17 cellular contexts compared by ENCODE assay signal in the genomic region with DNA sequence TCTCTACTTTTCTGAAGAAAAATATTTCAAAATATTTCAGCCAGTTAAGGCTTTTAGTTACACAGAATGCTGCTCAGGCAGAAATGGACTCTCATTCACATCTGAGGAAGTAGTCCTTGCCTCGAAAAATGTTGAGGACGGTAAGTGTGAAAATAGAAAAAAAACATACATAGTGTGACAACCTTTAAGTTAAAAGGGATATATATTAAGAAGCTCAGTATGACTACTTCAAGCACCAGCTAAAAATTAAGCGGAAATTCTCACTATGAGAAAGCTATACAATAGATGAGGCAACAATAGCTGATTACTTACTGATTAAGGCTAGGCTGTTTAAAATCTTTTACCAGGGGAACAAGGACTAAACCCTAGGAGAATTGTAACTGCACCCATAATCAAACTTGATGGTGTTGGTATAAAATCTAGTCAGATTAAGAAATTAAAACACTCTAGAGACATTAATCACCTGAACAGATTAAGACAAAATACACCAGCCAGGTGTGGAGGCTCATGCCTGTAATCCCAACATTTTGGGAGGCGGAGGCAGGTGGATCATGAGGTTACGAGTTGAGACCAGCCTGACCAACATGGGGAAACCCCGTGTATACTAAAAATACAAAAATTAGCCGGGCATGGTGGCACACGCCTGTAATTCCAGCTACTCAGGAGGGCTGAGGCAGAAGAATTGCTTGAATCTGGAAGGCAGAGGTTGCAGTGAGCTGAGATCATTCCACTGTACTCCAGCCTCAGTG. TPM values are rescaled to one million over a fixed set of nuclear protein-coding genes. Genes with fewer than 3 reads are reported as not detected.
DNase-seq lines count a peak whose midpoint lies in the region; ATAC-seq, FAIRE-seq and TF ChIP-seq lines count a peak whose summit lies in the region.
"Had no signal": no experiment of that assay in that cellular context is flagged by ENCODE, and none has a peak within 500 bp of the region (broad histone marks: within the 10 kb centered on the region; RNA-seq: fewer than 3 reads in every experiment).

No MANE protein-coding gene starts in this region.

- no peak for ATAC-seq in activated naive CD8-positive, alpha-beta T cell treated with anti-CD3 and anti-CD28 coated beads, Interleukin-2, amount 10 ng/mL, durations not matched to agents 7 days and 5 days (ENCODE audit: low read depth)
- no peak for ATAC-seq in naive thymus-derived CD4-positive, alpha-beta T cell
- no peak for ATAC-seq in HG02938 (IDR thresholded peaks at IDR 0.05; ENCODE audit: unreplicated experiment)

- H4K20me1 ChIP-seq in H9 (ENCODE audit: control insufficient read depth, insufficient read depth, insufficient read length): no peaks in the 10 kb centered on the region

- no peaks in the 10 kb centered on the region for H3K23me2 ChIP-seq in H9 (ENCODE audit: insufficient read length, low read depth, low read length, poor library complexity, severe bottlenecking)

- no peak overlapping the region for H2BK15ac ChIP-seq in H9 (ENCODE audit: low read depth, low read length)

- no peak overlapping the region for H3K14ac ChIP-seq in H9 (ENCODE audit: insufficient read depth, low read length)

- no peak overlapping the region for H3K4me2 ChIP-seq in H9 (ENCODE audit: insufficient read depth, insufficient read length, low read length)

- no peak overlapping the region for H2BK20ac ChIP-seq in H9 (ENCODE audit: low read depth, low read length, poor library complexity, severe bottlenecking)

- no peak overlapping the region for H4K8ac ChIP-seq in H9 (replicated peaks; ENCODE audit: insufficient read length, low read depth, low read length)

- no peak overlapping the region for H3K18ac ChIP-seq in H9 (ENCODE audit: insufficient read length, low read depth, low read length)

- H3K4ac ChIP-seq in H9 (ENCODE audit: low read depth, low read length): no peak overlapping the region

- no peak for DNase-seq in CD4-positive, alpha-beta memory T cell
- DNase-seq in H9 (no peak), RCC 7860 (ENCODE audit: low spot score) (no peak), hepatic stellate cell (ENCODE audit: low spot score) (no peak), DMS153 (lab: John Stamatoyannopoulos, UW) (no peak)
- DNase-seq in activated naive CD8-positive, alpha-beta T cell treated with anti-CD3 and anti-CD28 coated beads, Interleukin-2, amount 10 ng/mL, durations not matched to agents 7 days and 5 days: no peak
- DNase-seq in naive thymus-derived CD4-positive, alpha-beta T cell: no peak
- DNase-seq: SJCRH30; stimulated activated CD4-positive, alpha-beta T cell treated with anti-CD3 and anti-CD28 coated beads, Interleukin-2, amount 100 ng/mL, for 48 hours; stimulated activated CD8-positive, alpha-beta memory T cell treated with anti-CD3 and anti-CD28 coated beads, Interleukin-4, amount 100 ng/mL, for 48 hours had no signal

- H2BK120ac ChIP-seq in H9 (ENCODE audit: low read depth, low read length, poor library complexity, severe bottlenecking): no peak overlapping the region

- H2AFZ ChIP-seq in H9 (ENCODE audit: low read length): no peak overlapping the region

- WGBS in H9 (ENCODE audit: extremely low coverage, insufficient read length, low lambda C conversion rate): no CpG with 5 or more reads among the region's 8 CpGs

- H3K36me3 Mint-ChIP-seq in CD4-positive, alpha-beta memory T cell: peaks cover 54 to 84% of the 10 kb centered on the region in 2 donors
- H3K36me3 Mint-ChIP-seq in H9 (ENCODE audit: insufficient read depth in 1 of 3, low read depth in 3 of 3): peaks cover 55 to 92% (median 80%) of the 10 kb centered on the region in 3 experiments
- H3K36me3 Mint-ChIP-seq in activated naive CD8-positive, alpha-beta T cell treated with anti-CD3 and anti-CD28 coated beads, Interleukin-2, amount 10 ng/mL, durations not matched to agents 7 days and 5 days: peaks cover 37% of the 10 kb centered on the region
- H3K36me3 Mint-ChIP-seq in naive thymus-derived CD4-positive, alpha-beta T cell: peaks cover 13 to 58% (median 38%) of the 10 kb centered on the region in 5 donors

- peaks cover 6% of the 10 kb centered on the region for H3K79me1 ChIP-seq in H9 (ENCODE audit: insufficient read depth, low read depth, low read length, poor library complexity, severe bottlenecking)

- TF ChIP-seq CTCF in H9 (conservative IDR thresholded peaks at IDR 0.05): no peak

- H4K5ac ChIP-seq in H9 (ENCODE audit: insufficient read length, low read depth, low read length): no peak overlapping the region

- no peak overlapping the region for H2BK5ac ChIP-seq in H9 (ENCODE audit: insufficient read length, low read length)

- H3K4me1 Mint-ChIP-seq in CD4-positive, alpha-beta memory T cell: peaks cover 38 to 77% (median 62%) of the 10 kb centered on the region in 4 donors
- peaks cover 30 to 56% of the 10 kb centered on the region in 2 experiments for H3K4me1 Mint-ChIP-seq in H9
- peaks cover 30% of the 10 kb centered on the region for H3K4me1 Mint-ChIP-seq in activated naive CD8-positive, alpha-beta T cell treated with anti-CD3 and anti-CD28 coated beads, Interleukin-2, amount 10 ng/mL, durations not matched to agents 7 days and 5 days
- H3K4me1 Mint-ChIP-seq in naive thymus-derived CD4-positive, alpha-beta T cell: peaks cover 36 to 86% (median 67%) of the 10 kb centered on the region in 7 donors

- no peak overlapping the region for H4K91ac ChIP-seq in H9 (ENCODE audit: insufficient read length, low read depth, low read length)

- POLR2A ChIA-PET in CD4-positive, alpha-beta memory T cell (lab: Charles Lee; ENCODE audit: partially characterized antibody): interaction anchor here (0.6 to 2.2 kb wide), 9 partner anchors 11 to 873 kb away, joined by 3 to 14 read pairs (median 4); no protein-coding TSS in a partner anchor
- POLR2A ChIA-PET in activated naive CD8-positive, alpha-beta T cell treated with anti-CD3 and anti-CD28 coated beads, Interleukin-2, amount 10 ng/mL, durations not matched to agents 7 days and 5 days (lab: Charles Lee): interaction anchor here (0.7 kb wide), 1 partner anchor 24 kb away, joined by 4 read pairs; no protein-coding TSS in a partner anchor
- POLR2A ChIA-PET in naive thymus-derived CD4-positive, alpha-beta T cell (lab: Charles Lee): interaction anchor here (0.7 to 2.0 kb wide), 5 partner anchors 13 to 53 kb away, joined by 3 to 5 read pairs (median 4); no protein-coding TSS in a partner anchor

- H3K4me3 Mint-ChIP-seq in CD4-positive, alpha-beta memory T cell: peak overlapping the region; percentile 14 to 74 (median 58)
- no peak overlapping the region for H3K4me3 Mint-ChIP-seq in H9
- H3K4me3 Mint-ChIP-seq in activated naive CD8-positive, alpha-beta T cell treated with anti-CD3 and anti-CD28 coated beads, Interleukin-2, amount 10 ng/mL, durations not matched to agents 7 days and 5 days: peak overlapping the region; percentile 25
- peak overlapping the region in 9 of 10 donors; percentile 31 to 72 (median 56) for H3K4me3 Mint-ChIP-seq in naive thymus-derived CD4-positive, alpha-beta T cell

- no peak for FAIRE-seq in RCC 7860 (lab: Jason Lieb, UNC)
- FAIRE-seq: endothelial cell of umbilical vein had no signal

- no peak overlapping the region for H2BK12ac ChIP-seq in H9 (ENCODE audit: insufficient read length, low read depth, low read length)

- no peak overlapping the region for H3K9ac ChIP-seq in H9 (ENCODE audit: extremely low read depth, insufficient read length, low read length)
- H3K9ac ChIP-seq: BLaER1 treated with 17β-estradiol and CSF1 and Interleukin-3, amounts not matched to agents 10 nM and 100 nM had no signal

- CTCF ChIA-PET in CD4-positive, alpha-beta memory T cell (lab: Charles Lee; ENCODE audit: partially characterized antibody): interaction anchor here (0.7 to 2.2 kb wide), 6 partner anchors 16 to 68 kb away, joined by 3 to 7 read pairs (median 3); no protein-coding TSS in a partner anchor
- CTCF ChIA-PET in naive thymus-derived CD4-positive, alpha-beta T cell (lab: Charles Lee): interaction anchor here (0.7 kb wide), 1 partner anchor 200 kb away, joined by 4 read pairs; no protein-coding TSS in a partner anchor

- H3K27me3 Mint-ChIP-seq in CD4-positive, alpha-beta memory T cell: no peaks in the 10 kb centered on the region
- no peaks in the 10 kb centered on the region for H3K27me3 Mint-ChIP-seq in H9 (ENCODE audit: low read depth)
- no peaks in the 10 kb centered on the region for H3K27me3 Mint-ChIP-seq in activated naive CD8-positive, alpha-beta T cell treated with anti-CD3 and anti-CD28 coated beads, Interleukin-2, amount 10 ng/mL, durations not matched to agents 7 days and 5 days
- no peaks in the 10 kb centered on the region for H3K27me3 Mint-ChIP-seq in naive thymus-derived CD4-positive, alpha-beta T cell

- H3K9me3 ChIP-seq in CD4-positive, alpha-beta memory T cell (ENCODE audit: control insufficient read depth in 1 of 2, low read length in 2 of 2): no peaks in the 10 kb centered on the region
- no peaks in the 10 kb centered on the region for H3K9me3 ChIP-seq in H9 (ENCODE audit: control insufficient read depth, low read depth, low read length)
- no peaks in the 10 kb centered on the region for H3K9me3 ChIP-seq in naive thymus-derived CD4-positive, alpha-beta T cell (ENCODE audit: control insufficient read depth in 2 of 3, low read length in 3 of 3)
- H3K9me3 ChIP-seq: BLaER1 treated with 17β-estradiol and CSF1 and Interleukin-3, amounts not matched to agents 10 nM and 100 nM; tibial nerve had no signal

- peak overlapping the region; percentile 45 to 90 (median 71) for H3K27ac Mint-ChIP-seq in CD4-positive, alpha-beta memory T cell
- H3K27ac Mint-ChIP-seq in H9: peak overlapping the region in 2 of 3 experiments; percentile 39 to 87; a peak in 3 of 7 replicates
- H3K27ac Mint-ChIP-seq in activated naive CD8-positive, alpha-beta T cell treated with anti-CD3 and anti-CD28 coated beads, Interleukin-2, amount 10 ng/mL, durations not matched to agents 7 days and 5 days: peak overlapping the region; percentile 66
- peak overlapping the region; percentile 52 to 94 (median 81) for H3K27ac Mint-ChIP-seq in naive thymus-derived CD4-positive, alpha-beta T cell

- no peaks in the 10 kb centered on the region for H3K9me3 Mint-ChIP-seq in CD4-positive, alpha-beta memory T cell
- H3K9me3 Mint-ChIP-seq in H9: no peaks in the 10 kb centered on the region
- no peaks in the 10 kb centered on the region for H3K9me3 Mint-ChIP-seq in activated naive CD8-positive, alpha-beta T cell treated with anti-CD3 and anti-CD28 coated beads, Interleukin-2, amount 10 ng/mL, durations not matched to agents 7 days and 5 days
- no peaks in the 10 kb centered on the region for H3K9me3 Mint-ChIP-seq in naive thymus-derived CD4-positive, alpha-beta T cell

- peaks cover 14% of the 10 kb centered on the region; the same call in 1 of the 2 replicates for H3K79me2 ChIP-seq in H9 (ENCODE audit: insufficient read depth, low read length)

- no peak overlapping the region for H3K23ac ChIP-seq in H9 (ENCODE audit: insufficient read length, low read depth, low read length)

- intact Hi-C loops in CD4-positive, alpha-beta memory T cell (cut with micrococcal nuclease): loop anchor here (10.0 kb wide), 1 partner anchor 49 kb away; a partner anchor contains a TSS
- intact Hi-C loops in naive thymus-derived CD4-positive, alpha-beta T cell (cut with micrococcal nuclease): loop anchor here in 1 of 2 donors (10.0 kb wide), 1 partner anchor 49 kb away; a partner anchor contains a TSS

- H3T11ph ChIP-seq in H9 (ENCODE audit: low read length): no peak overlapping the region

- H3K27ac ChIP-seq in CD4-positive, alpha-beta memory T cell (ENCODE audit: low read depth, low read length): peak overlapping the region; percentile 23
- no peak overlapping the region for H3K27ac ChIP-seq in H9 (ENCODE audit: insufficient read length, low read depth, low read length)
- H3K27ac ChIP-seq in naive thymus-derived CD4-positive, alpha-beta T cell (ENCODE audit: low read depth, low read length): peak overlapping the region; percentile 46
- H3K27ac ChIP-seq: BLaER1 treated with 17β-estradiol and CSF1 and Interleukin-3, amounts not matched to agents 10 nM and 100 nM; SJCRH30; tibial nerve had no signal

- no peaks in the 10 kb centered on the region for H3K27me3 ChIP-seq in CD4-positive, alpha-beta memory T cell (ENCODE audit: insufficient read depth, low read length)
- H3K27me3 ChIP-seq in H9 (ENCODE audit: insufficient read depth, low read length): no peaks in the 10 kb centered on the region
- no peaks in the 10 kb centered on the region for H3K27me3 ChIP-seq in naive thymus-derived CD4-positive, alpha-beta T cell (ENCODE audit: control insufficient read depth in 2 of 2, insufficient read depth in 2 of 2, low read length in 2 of 2)
- H3K27me3 ChIP-seq: BLaER1 treated with 17β-estradiol and CSF1 and Interleukin-3, amounts not matched to agents 10 nM and 100 nM; SJCRH30; tibial nerve had no signal

- peaks cover 54% of the 10 kb centered on the region for H3K36me3 ChIP-seq in CD4-positive, alpha-beta memory T cell (ENCODE audit: insufficient read depth, low read length)
- peaks cover 5 to 46% (median 30%) of the 10 kb centered on the region in 3 experiments for H3K36me3 ChIP-seq in naive thymus-derived CD4-positive, alpha-beta T cell (ENCODE audit: control insufficient read depth in 2 of 3, insufficient read depth in 3 of 3, low read length in 3 of 3)

- H3K4me3 ChIP-seq in CD4-positive, alpha-beta memory T cell (ENCODE audit: low read length in 2 of 2): no peak overlapping the region
- no peak overlapping the region for H3K4me3 ChIP-seq in naive thymus-derived CD4-positive, alpha-beta T cell (ENCODE audit: low read length)
- H3K4me3 ChIP-seq: BLaER1 treated with 17β-estradiol and CSF1 and Interleukin-3, amounts not matched to agents 10 nM and 100 nM; SJCRH30; tibial nerve had no signal

- H3K4me1 ChIP-seq in CD4-positive, alpha-beta memory T cell (ENCODE audit: insufficient read depth, low read length): peaks cover 72% of the 10 kb centered on the region
- H3K4me1 ChIP-seq in H9 (ENCODE audit: insufficient read depth, low read length): no peaks in the 10 kb centered on the region; the same call in 1 of the 2 replicates
- H3K4me1 ChIP-seq in naive thymus-derived CD4-positive, alpha-beta T cell (ENCODE audit: control insufficient read depth in 2 of 2, insufficient read depth in 2 of 2, low read length in 2 of 2): peaks cover 38 to 46% of the 10 kb centered on the region in 2 donors

- H3K56ac ChIP-seq in H9 (ENCODE audit: insufficient read length, low read depth, low read length): no peak overlapping the region

- no peak overlapping the region for H2AK5ac ChIP-seq in H9 (ENCODE audit: insufficient read length, low read length)

RNA-seq across cellular contexts. Expression of a gene that starts 53.9 kb away (rescaled TPM):
- total RNA-seq in CD4-positive, alpha-beta memory T cell: 100 to 1,000 TPM; 538 to 539 TPM
- polyA plus RNA-seq in CD4-positive, alpha-beta memory T cell: 1,000 to 10,000 TPM in 1 of 2 donors, 100 to 1,000 TPM in 1; 705 to 1,178 TPM
- total RNA-seq in H9 (2021): 1,044 and 1,062 TPM in 2 replicates
- 100 to 1,000 TPM; 658 to 677 TPM for total RNA-seq in activated naive CD8-positive, alpha-beta T cell treated with anti-CD3 and anti-CD28 coated beads, Interleukin-2, amount 10 ng/mL, durations not matched to agents 7 days and 5 days
- total RNA-seq in naive thymus-derived CD4-positive, alpha-beta T cell: 100 to 1,000 TPM; 469 to 687 (median 532) TPM
- 100 to 1,000 TPM; 842 to 895 TPM for polyA plus RNA-seq in naive thymus-derived CD4-positive, alpha-beta T cell

RNA-seq across cellular contexts. Expression of a gene that starts 59.4 kb away (rescaled TPM):
- not detected for total RNA-seq in CD4-positive, alpha-beta memory T cell
- not detected for polyA plus RNA-seq in CD4-positive, alpha-beta memory T cell
- not detected in 2 replicates for total RNA-seq in H9 (2021)
- total RNA-seq in activated naive CD8-positive, alpha-beta T cell treated with anti-CD3 and anti-CD28 coated beads, Interleukin-2, amount 10 ng/mL, durations not matched to agents 7 days and 5 days: not detected
- not detected for total RNA-seq in naive thymus-derived CD4-positive, alpha-beta T cell
- polyA plus RNA-seq in naive thymus-derived CD4-positive, alpha-beta T cell: not detected
- total RNA-seq: endothelial cell of umbilical vein, LHCN-M2, lung microvascular endothelial cell, NCI-H460, SJCRH30 had no signal
- polyA plus RNA-seq: endothelial cell of umbilical vein had no signal

Comparison
In these comparisons a context has a peak if more than half of its experiments do, and no peak if none do; other contexts are left out.
1. H3K4me3 Mint-ChIP-seq: peak in CD4-positive, alpha-beta memory T cell (8 of 8), activated naive CD8-positive, alpha-beta T cell treated with anti-CD3 and anti-CD28 coated beads, Interleukin-2, amount 10 ng/mL, durations not matched to agents 7 days and 5 days (single experiment) and naive thymus-derived CD4-positive, alpha-beta T cell (9 of 10); none in H9 (0 of 2).
2. Peak in every context shown above with its lines, with median percentiles within 50 percentile points of each other: H3K27ac Mint-ChIP-seq.